In genomic region chr7:115910541-115911164, GRCh38 we compare ENCODE assay signal across 8 cellular contexts.
A peak's percentile ranks its signal among the peaks of the same experiment; 100 is the strongest.
DNase-seq lines count a peak whose midpoint lies in the region; ATAC-seq, FAIRE-seq and TF ChIP-seq lines count a peak whose summit lies in the region.

No MANE protein-coding gene starts in this region.

- H3K4me3 ChIP-seq in sigmoid colon, result no peak overlapping the region

- H3K9me3 ChIP-seq in sigmoid colon, result no peaks in the 10 kb centered on the region

- 1 to 3% methylated on average over 5 of the region's 5 CpGs for WGBS in sigmoid colon, 2 donors

- intact Hi-C loops in sigmoid colon (cut with DNase I), result loop anchor here (5.0 kb wide), 1 partner anchor 1828 kb away; no protein-coding TSS in a partner anchor

- no peaks in the 10 kb centered on the region for H3K36me3 ChIP-seq in sigmoid colon

- peak; percentile 70 for ATAC-seq in GM18505 (IDR thresholded peaks at IDR 0.05; ENCODE audit: unreplicated experiment)
- no peak for ATAC-seq in GM19455 (IDR thresholded peaks at IDR 0.05; ENCODE audit: unreplicated experiment)
- no peak for ATAC-seq in HG03520 (IDR thresholded peaks at IDR 0.05; ENCODE audit: unreplicated experiment)

- peak; percentile 21 to 53 (median 45) for TF ChIP-seq CTCF in sigmoid colon (IDR thresholded peaks at IDR 0.05)

- DNase-seq in AG20443 (ENCODE audit: low spot score) (peak; percentile 16), RCC 7860 (ENCODE audit: low spot score) (peak; percentile 42), fibroblast of peridontal ligament (ENCODE audit: extremely low read depth) (peak; percentile 64), sigmoid colon (no peak)

- peak; percentile 74 for TF ChIP-seq RAD21 in Ishikawa (IDR thresholded peaks at IDR 0.05; ENCODE audit: low read depth)

- TF ChIP-seq POLR2A in GM18505 (IDR thresholded peaks at IDR 0.05; ENCODE audit: borderline replicate concordance, extremely low read depth, insufficient read depth, insufficient read length), result no peak
- no peak for TF ChIP-seq POLR2A in sigmoid colon (IDR thresholded peaks at IDR 0.05)

- no peak overlapping the region for H3K27ac ChIP-seq in sigmoid colon

- H3K4me1 ChIP-seq in sigmoid colon, result peaks cover 0 to 8% (median 3%) of the 10 kb centered on the region in 4 donors

- H3K27me3 ChIP-seq in sigmoid colon, result no peaks in the 10 kb centered on the region

- peak; percentile 67 for FAIRE-seq in RCC 7860 (lab: Jason Lieb, UNC)

- no peak for TF ChIP-seq EP300 in Ishikawa (IDR thresholded peaks at IDR 0.05; ENCODE audit: borderline replicate concordance)
- TF ChIP-seq EP300 in sigmoid colon (IDR thresholded peaks at IDR 0.05), result no peak

TF ChIP-seq in Ishikawa, 13 proteins besides CTCF, POLR2A, EP300 and RAD21:
- TF ChIP-seq TEAD4 (IDR thresholded peaks at IDR 0.05), result no peak
- TF ChIP-seq FOXM1 (IDR thresholded peaks at IDR 0.05; ENCODE audit: borderline replicate concordance, low read depth), result no peak
- no peak for TF ChIP-seq CEBPB (IDR thresholded peaks at IDR 0.05)
- TF ChIP-seq TAF1 (IDR thresholded peaks at IDR 0.05; ENCODE audit: low read depth), result no peak
- TF ChIP-seq TCF12 (IDR thresholded peaks at IDR 0.05; ENCODE audit: low read depth), result no peak
- TF ChIP-seq ZBTB7A (IDR thresholded peaks at IDR 0.05; ENCODE audit: low read depth), result no peak
- TF ChIP-seq YY1 (IDR thresholded peaks at IDR 0.05; ENCODE audit: low read depth), result no peak
- TF ChIP-seq REST (IDR thresholded peaks at IDR 0.05; ENCODE audit: low read depth), result no peak
- TF ChIP-seq USF1 (IDR thresholded peaks at IDR 0.05), result no peak
- no peak for TF ChIP-seq EGR1 (IDR thresholded peaks at IDR 0.05)
- no peak for TF ChIP-seq CREB1 (IDR thresholded peaks at IDR 0.05; ENCODE audit: low read depth)
- no peak for TF ChIP-seq MAX (IDR thresholded peaks at IDR 0.05)
- no peak for TF ChIP-seq NFIC (IDR thresholded peaks at IDR 0.05)
